Comparison of ENCODE assay signal across 8 cellular contexts in genomic region chr15:90336705-90337141, GRCh38. TPM values are rescaled to one million over a fixed set of nuclear protein-coding genes. Genes with fewer than 3 reads are reported as not detected.
A peak's percentile ranks its signal among the peaks of the same experiment; 100 is the strongest.
DNase-seq lines count a peak whose midpoint lies in the region; ATAC-seq and TF ChIP-seq lines count a peak whose summit lies in the region.

No MANE protein-coding gene starts in this region.

- DNase-seq in GM03348 (ENCODE audit: low spot score) (peak; percentile 20), OCI-LY7 (ENCODE audit: low spot score) (peak; percentile 23), colonic mucosa (no peak), osteocyte (ENCODE audit: extremely low spot score, unreplicated experiment) (no peak), NCI-H345 treated with DMSO at 0.1 percent for 48 hours (lab: John Stamatoyannopoulos, UW; ENCODE audit: unreplicated experiment) (no peak), activated T-cell treated with anti-CD3 and anti-CD28 coated beads for 4 hours (no peak), ecto neural progenitor cell (ENCODE audit: low spot score) (no peak)

- no TSS peak for BruUV-seq in OCI-LY7 (replicated peaks; lab: Mats Ljungman, UMichigan)

- no peak overlapping the region for H3K9ac ChIP-seq in colonic mucosa (ENCODE audit: low read depth in 2 of 2, low read length in 2 of 2)

- POLR2A ChIA-PET in OCI-LY7 (lab: Charles Lee), result no interaction called here

- CTCF ChIA-PET in OCI-LY7 (lab: Charles Lee; ENCODE audit: unreplicated experiment), result no interaction called here

- no peak for TF ChIP-seq CTCF in OCI-LY7 (conservative IDR thresholded peaks at IDR 0.05; ENCODE audit: low read length)
- no peak for TF ChIP-seq CTCF in colonic mucosa (IDR thresholded peaks at IDR 0.05)
- TF ChIP-seq CTCF in osteocyte (IDR thresholded peaks at IDR 0.05), result no peak

- H2AFZ ChIP-seq in OCI-LY7 (ENCODE audit: low read length), result no peak overlapping the region; the same call in 1 of the 2 replicates

- no peaks in the 10 kb centered on the region for H4K20me1 ChIP-seq in OCI-LY7 (ENCODE audit: insufficient read depth, low read length)

- no peaks in the 10 kb centered on the region for H3K9me3 Mint-ChIP-seq in osteocyte (ENCODE audit: unreplicated experiment)

- no peak overlapping the region for H3K4me3 Mint-ChIP-seq in osteocyte (ENCODE audit: unreplicated experiment)

- no peak overlapping the region for H3K4me2 ChIP-seq in OCI-LY7 (ENCODE audit: low read length)

- peaks cover 13% of the 10 kb centered on the region for H3K4me1 Mint-ChIP-seq in osteocyte (ENCODE audit: unreplicated experiment)

- no peaks in the 10 kb centered on the region for H3K79me2 ChIP-seq in OCI-LY7 (ENCODE audit: insufficient read depth, low read depth, low read length)

- no peaks in the 10 kb centered on the region for H3K36me3 ChIP-seq in OCI-LY7 (ENCODE audit: insufficient read depth, low read length)
- H3K36me3 ChIP-seq in colonic mucosa, result no peaks in the 10 kb centered on the region

- no peak for ATAC-seq in HG02970 (IDR thresholded peaks at IDR 0.05; ENCODE audit: low FRiP score, unreplicated experiment)

- H3K4me3 ChIP-seq in OCI-LY7 (ENCODE audit: low read depth, low read length, poor library complexity, severe bottlenecking), result no peak overlapping the region
- no peak overlapping the region for H3K4me3 ChIP-seq in colonic mucosa

- H3K9me3 ChIP-seq in OCI-LY7 (ENCODE audit: low read length), result no peaks in the 10 kb centered on the region
- H3K9me3 ChIP-seq in colonic mucosa, result no peaks in the 10 kb centered on the region

- intact Hi-C loops in OCI-LY7 (cut with micrococcal nuclease; ENCODE audit: unreplicated experiment) (no loop called here), colonic mucosa (cut with DNase I) (no loop called here)

- no peaks in the 10 kb centered on the region for H3K27me3 Mint-ChIP-seq in osteocyte (ENCODE audit: unreplicated experiment)

- no peaks in the 10 kb centered on the region for H3K27me3 ChIP-seq in colonic mucosa

- peak overlapping the region; percentile 67 for H3K27ac Mint-ChIP-seq in osteocyte (ENCODE audit: unreplicated experiment)

- H3K4me1 ChIP-seq in OCI-LY7 (ENCODE audit: insufficient read depth, low read length, poor library complexity, severe bottlenecking) (peaks cover 7% of the 10 kb centered on the region), colonic mucosa (no peaks in the 10 kb centered on the region)

- H3K36me3 Mint-ChIP-seq in osteocyte (ENCODE audit: unreplicated experiment), result no peaks in the 10 kb centered on the region

- H3K9me2 ChIP-seq in OCI-LY7 (ENCODE audit: insufficient read depth, low read length), result no peaks in the 10 kb centered on the region

- no peak overlapping the region for H3K27ac ChIP-seq in OCI-LY7 (ENCODE audit: low read depth, low read length, poor library complexity, severe bottlenecking)
- peak overlapping the region; percentile 5 for H3K27ac ChIP-seq in colonic mucosa

RNA-seq across cellular contexts. Expression of gene ZNF774, which starts 15.4 kb away (rescaled TPM):
- 0.49 and 1.2 TPM in 2 replicates for total RNA-seq in OCI-LY7 (2014; rRNA removed; shearing (Covaris generic))
- total RNA-seq in OCI-LY7 (2022) (1.3 and 1.6 TPM in 2 replicates), colonic mucosa (10 to 100 TPM; 13.7 to 13.9 TPM), osteocyte (1.6 and 3.1 TPM in 2 replicates)

RNA-seq across cellular contexts. Expression of gene IQGAP1, which starts 51.3 kb away (rescaled TPM):
- 98.7 and 147 TPM in 2 replicates for total RNA-seq in OCI-LY7 (2014; rRNA removed; shearing (Covaris generic))
- total RNA-seq in OCI-LY7 (2022), result 114 and 120 TPM in 2 replicates
- total RNA-seq in colonic mucosa, result 100 to 1,000 TPM; 210 to 243 TPM
- total RNA-seq in osteocyte, result 178 TPM in 2 replicates

Comparison
In these comparisons a context has a peak if more than half of its experiments do, and no peak if none do; other contexts are left out.
1. DNase-seq: peak in GM03348 (single experiment) and OCI-LY7 (single experiment); none in colonic mucosa (single experiment), osteocyte (single experiment), NCI-H345 treated with DMSO at 0.1 percent for 48 hours (single experiment), activated T-cell treated with anti-CD3 and anti-CD28 coated beads for 4 hours (single experiment) and ecto neural progenitor cell (single experiment).